In genomic region chr12:110560048-110560447, GRCh38 we compare ENCODE assay signal across 24 cellular contexts. TPM values are rescaled to one million over a fixed set of nuclear protein-coding genes. Genes with fewer than 3 reads are reported as not detected.
"Had no signal": no experiment of that assay in that cellular context is flagged by ENCODE, and none has a peak within 500 bp of the region (broad histone marks: within the 10 kb centered on the region; RNA-seq: fewer than 3 reads in every experiment).

No MANE protein-coding gene starts in this region.

- H3K4me1 ChIP-seq: SJCRH30 had no signal

- H3K4me3 Mint-ChIP-seq: nephron progenitor cell; stimulated activated effector memory CD8-positive, alpha-beta T cell treated with anti-CD3 and anti-CD28 coated beads, Interleukin-12 subunit alpha, Interleukin-12 subunit beta, amount 100 ng/mL, for 72 hours had no signal

- FAIRE-seq: islet of Langerhans, small intestine, TTC549 had no signal

- H3K27me3 Mint-ChIP-seq: activated T-helper 17 cell treated with anti-CD3 and anti-CD28 coated beads, Interleukin-2, amount 50 U/mL, for 72 hours; T-cell had no signal

- H3K36me3 ChIP-seq: adrenal gland, ascending aorta, esophagus squamous epithelium, gastroesophageal sphincter, SJCRH30, thoracic aorta, upper lobe of left lung had no signal

- H3K9me3 ChIP-seq: adrenal gland, ascending aorta, esophagus squamous epithelium, gastroesophageal sphincter, SJCRH30, thoracic aorta, upper lobe of left lung had no signal

- H3K4me3 ChIP-seq: adrenal gland, ascending aorta, coronary artery, esophagus squamous epithelium, gastroesophageal sphincter, SJCRH30, thoracic aorta, upper lobe of left lung had no signal

- H3K27ac ChIP-seq: ascending aorta, coronary artery, SJCRH30, thoracic aorta, upper lobe of left lung had no signal

- H3K9me3 Mint-ChIP-seq: stimulated activated effector memory CD8-positive, alpha-beta T cell treated with anti-CD3 and anti-CD28 coated beads, Interleukin-12 subunit alpha, Interleukin-12 subunit beta, amount 100 ng/mL, for 72 hours; T-cell had no signal

- H3K27me3 ChIP-seq: adrenal gland, ascending aorta, esophagus squamous epithelium, gastroesophageal sphincter, SJCRH30, upper lobe of left lung had no signal

- DNase-seq: activated CD4-positive, alpha-beta T cell treated with anti-CD3 and anti-CD28 coated beads, Interleukin-2, amount 50 U/mL, for 4 hours; activated naive CD4-positive, alpha-beta T cell; adrenal gland; central memory CD4-positive, alpha-beta T cell; esophagus squamous epithelium; head of caudate nucleus; hypothalamus; midbrain; nephron progenitor cell; nucleus accumbens; SJCRH30; small intestine; stimulated activated CD4-positive, alpha-beta T cell treated with anti-CD3 and anti-CD28 coated beads, Interleukin-2, amount 100 ng/mL, for 24 hours; T-cell; upper lobe of left lung had no signal

- ATAC-seq: activated T-helper 17 cell treated with anti-CD3 and anti-CD28 coated beads, Interleukin-2, amount 50 U/mL, for 72 hours; gastroesophageal sphincter; sciatic nerve; stimulated activated effector memory CD8-positive, alpha-beta T cell treated with anti-CD3 and anti-CD28 coated beads, Interleukin-12 subunit alpha, Interleukin-12 subunit beta, amount 100 ng/mL, for 72 hours; T-cell had no signal

- H3K27ac Mint-ChIP-seq: stimulated activated effector memory CD8-positive, alpha-beta T cell treated with anti-CD3 and anti-CD28 coated beads, Interleukin-12 subunit alpha, Interleukin-12 subunit beta, amount 100 ng/mL, for 72 hours had no signal

RNA-seq across cellular contexts. Expression of gene RAD9B, which starts 57.9 kb away (rescaled TPM):
- total RNA-seq: ascending aorta had no signal
